ENCODE assay signal across 1 cellular context in the genomic region with DNA sequence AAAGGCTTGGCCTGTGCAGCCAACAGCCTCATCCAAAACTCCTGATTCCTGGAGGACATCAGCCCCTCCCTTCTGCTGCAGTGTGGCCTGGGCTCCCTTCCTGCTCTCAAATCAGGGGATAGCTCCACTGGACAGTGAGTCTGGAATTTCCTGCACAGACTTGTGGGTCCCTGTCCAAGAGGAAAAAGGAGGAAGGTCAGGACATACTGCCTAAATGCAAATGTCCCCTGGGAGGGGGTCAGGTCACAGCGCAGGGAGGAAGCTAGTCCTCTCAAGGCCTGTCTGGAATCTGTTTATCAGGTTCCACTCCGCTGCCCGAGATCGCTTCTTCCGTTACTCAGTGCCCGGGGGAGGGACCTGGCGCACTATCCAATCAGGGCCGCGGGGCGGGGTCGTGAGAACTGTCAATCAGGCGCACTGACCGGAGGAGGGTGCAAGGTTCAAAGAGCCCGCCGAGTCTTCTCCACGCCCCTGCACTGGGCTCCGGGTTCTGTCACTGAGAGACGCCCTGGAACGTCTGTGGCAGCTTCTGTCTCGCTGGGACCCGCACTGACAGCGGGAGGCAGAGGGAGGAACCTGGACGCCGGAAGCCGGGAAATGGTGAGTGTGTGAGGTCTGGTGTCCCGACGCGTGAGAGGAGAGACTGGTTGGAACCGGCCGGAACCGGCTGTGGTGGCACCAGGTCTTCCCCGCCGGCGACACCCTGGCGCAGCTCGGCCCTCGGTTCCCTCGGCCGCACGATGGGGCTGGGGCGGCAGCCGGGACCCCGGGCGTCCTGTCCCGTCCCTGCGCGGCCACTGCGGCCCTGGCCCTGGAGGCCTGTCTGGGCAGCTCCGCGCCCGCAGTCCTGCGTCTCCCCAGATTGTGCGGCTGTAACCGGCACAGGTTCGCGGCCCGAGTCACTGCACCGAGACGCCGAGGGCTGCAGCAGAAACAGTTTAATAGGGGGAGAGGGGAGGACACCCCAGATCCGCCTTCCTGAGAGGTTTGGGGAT.
TF ChIP-seq lines count a peak whose summit lies in the region.

A gene (plus strand): TSS at position 404 of the 995 bp plus-strand sequence. CDS start 194 bp downstream, at position 598.

TF ChIP-seq in HepG2, 621 proteins besides CTCF, POLR2A, EP300 and RAD21 (continued from another document and continues in another):
- TF ChIP-seq BORCS8-MEF2B (CRISPR knock-in tag; IDR thresholded peaks at IDR 0.05) = peak; percentile 54
- TF ChIP-seq, protein P1, sequence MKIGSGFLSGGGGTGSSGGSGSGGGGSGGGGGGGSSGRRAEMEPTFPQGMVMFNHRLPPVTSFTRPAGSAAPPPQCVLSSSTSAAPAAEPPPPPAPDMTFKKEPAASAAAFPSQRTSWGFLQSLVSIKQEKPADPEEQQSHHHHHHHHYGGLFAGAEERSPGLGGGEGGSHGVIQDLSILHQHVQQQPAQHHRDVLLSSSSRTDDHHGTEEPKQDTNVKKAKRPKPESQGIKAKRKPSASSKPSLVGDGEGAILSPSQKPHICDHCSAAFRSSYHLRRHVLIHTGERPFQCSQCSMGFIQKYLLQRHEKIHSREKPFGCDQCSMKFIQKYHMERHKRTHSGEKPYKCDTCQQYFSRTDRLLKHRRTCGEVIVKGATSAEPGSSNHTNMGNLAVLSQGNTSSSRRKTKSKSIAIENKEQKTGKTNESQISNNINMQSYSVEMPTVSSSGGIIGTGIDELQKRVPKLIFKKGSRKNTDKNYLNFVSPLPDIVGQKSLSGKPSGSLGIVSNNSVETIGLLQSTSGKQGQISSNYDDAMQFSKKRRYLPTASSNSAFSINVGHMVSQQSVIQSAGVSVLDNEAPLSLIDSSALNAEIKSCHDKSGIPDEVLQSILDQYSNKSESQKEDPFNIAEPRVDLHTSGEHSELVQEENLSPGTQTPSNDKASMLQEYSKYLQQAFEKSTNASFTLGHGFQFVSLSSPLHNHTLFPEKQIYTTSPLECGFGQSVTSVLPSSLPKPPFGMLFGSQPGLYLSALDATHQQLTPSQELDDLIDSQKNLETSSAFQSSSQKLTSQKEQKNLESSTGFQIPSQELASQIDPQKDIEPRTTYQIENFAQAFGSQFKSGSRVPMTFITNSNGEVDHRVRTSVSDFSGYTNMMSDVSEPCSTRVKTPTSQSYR (CRISPR knock-in tag; IDR thresholded peaks at IDR 0.05; ENCODE audit: borderline replicate concordance) = no peak
- TF ChIP-seq HIVEP1 (CRISPR knock-in tag; IDR thresholded peaks at IDR 0.05) = no peak
- TF ChIP-seq ZSCAN12 (CRISPR knock-in tag; IDR thresholded peaks at IDR 0.05) = no peak
- peak; percentile 74 for TF ChIP-seq KMT2A (CRISPR knock-in tag; IDR thresholded peaks at IDR 0.05)
- TF ChIP-seq, protein P2, sequence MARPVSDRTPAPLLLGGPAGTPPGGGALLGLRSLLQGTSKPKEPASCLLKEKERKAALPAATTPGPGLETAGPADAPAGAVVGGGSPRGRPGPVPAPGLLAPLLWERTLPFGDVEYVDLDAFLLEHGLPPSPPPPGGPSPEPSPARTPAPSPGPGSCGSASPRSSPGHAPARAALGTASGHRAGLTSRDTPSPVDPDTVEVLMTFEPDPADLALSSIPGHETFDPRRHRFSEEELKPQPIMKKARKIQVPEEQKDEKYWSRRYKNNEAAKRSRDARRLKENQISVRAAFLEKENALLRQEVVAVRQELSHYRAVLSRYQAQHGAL (CRISPR knock-in tag; IDR thresholded peaks at IDR 0.05; ENCODE audit: not compliant biosample characterization) = no peak
- peak; percentile 79; the same call in 1 of the 2 replicates for TF ChIP-seq ZNF543 (CRISPR knock-in tag; IDR thresholded peaks at IDR 0.05)
- TF ChIP-seq, protein P3, sequence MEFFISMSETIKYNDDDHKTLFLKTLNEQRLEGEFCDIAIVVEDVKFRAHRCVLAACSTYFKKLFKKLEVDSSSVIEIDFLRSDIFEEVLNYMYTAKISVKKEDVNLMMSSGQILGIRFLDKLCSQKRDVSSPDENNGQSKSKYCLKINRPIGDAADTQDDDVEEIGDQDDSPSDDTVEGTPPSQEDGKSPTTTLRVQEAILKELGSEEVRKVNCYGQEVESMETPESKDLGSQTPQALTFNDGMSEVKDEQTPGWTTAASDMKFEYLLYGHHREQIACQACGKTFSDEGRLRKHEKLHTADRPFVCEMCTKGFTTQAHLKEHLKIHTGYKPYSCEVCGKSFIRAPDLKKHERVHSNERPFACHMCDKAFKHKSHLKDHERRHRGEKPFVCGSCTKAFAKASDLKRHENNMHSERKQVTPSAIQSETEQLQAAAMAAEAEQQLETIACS (CRISPR knock-in tag; IDR thresholded peaks at IDR 0.05) = no peak
- TF ChIP-seq EZH2 (conservative IDR thresholded peaks at IDR 0.05; ENCODE audit: low read depth, low read length) = no peak
- TF ChIP-seq, protein P4, sequence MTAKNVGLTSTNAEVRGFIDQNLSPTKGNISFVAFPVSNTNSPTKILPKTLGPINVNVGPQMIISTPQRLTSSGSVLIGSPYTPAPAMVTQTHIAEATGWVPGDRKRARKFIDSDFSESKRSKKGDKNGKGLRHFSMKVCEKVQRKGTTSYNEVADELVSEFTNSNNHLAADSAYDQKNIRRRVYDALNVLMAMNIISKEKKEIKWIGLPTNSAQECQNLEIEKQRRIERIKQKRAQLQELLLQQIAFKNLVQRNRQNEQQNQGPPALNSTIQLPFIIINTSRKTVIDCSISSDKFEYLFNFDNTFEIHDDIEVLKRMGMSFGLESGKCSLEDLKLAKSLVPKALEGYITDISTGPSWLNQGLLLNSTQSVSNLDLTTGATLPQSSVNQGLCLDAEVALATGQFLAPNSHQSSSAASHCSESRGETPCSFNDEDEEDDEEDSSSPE (CRISPR knock-in tag; IDR thresholded peaks at IDR 0.05) = peak; percentile 82
- TF ChIP-seq ZNF605 (CRISPR knock-in tag; IDR thresholded peaks at IDR 0.05) = no peak
- TF ChIP-seq ZNF777 (CRISPR knock-in tag; IDR thresholded peaks at IDR 0.05) = 0 out of 2 replicates have a peak, but pooled peaks have one; percentile 3
- no peak for TF ChIP-seq JUN (CRISPR knock-in tag; IDR thresholded peaks at IDR 0.05)
- TF ChIP-seq, protein P5, sequence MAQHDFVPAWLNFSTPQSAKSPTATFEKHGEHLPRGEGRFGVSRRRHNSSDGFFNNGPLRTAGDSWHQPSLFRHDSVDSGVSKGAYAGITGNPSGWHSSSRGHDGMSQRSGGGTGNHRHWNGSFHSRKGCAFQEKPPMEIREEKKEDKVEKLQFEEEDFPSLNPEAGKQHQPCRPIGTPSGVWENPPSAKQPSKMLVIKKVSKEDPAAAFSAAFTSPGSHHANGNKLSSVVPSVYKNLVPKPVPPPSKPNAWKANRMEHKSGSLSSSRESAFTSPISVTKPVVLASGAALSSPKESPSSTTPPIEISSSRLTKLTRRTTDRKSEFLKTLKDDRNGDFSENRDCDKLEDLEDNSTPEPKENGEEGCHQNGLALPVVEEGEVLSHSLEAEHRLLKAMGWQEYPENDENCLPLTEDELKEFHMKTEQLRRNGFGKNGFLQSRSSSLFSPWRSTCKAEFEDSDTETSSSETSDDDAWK (CRISPR knock-in tag; IDR thresholded peaks at IDR 0.05) = no peak
- TF ChIP-seq KAT2B (IDR thresholded peaks at IDR 0.05; ENCODE audit: borderline replicate concordance, low read depth, low read length) = no peak
- peak; percentile 85 for TF ChIP-seq ZNF501 (CRISPR knock-in tag; IDR thresholded peaks at IDR 0.05)
- no peak for TF ChIP-seq IKZF1 (IDR thresholded peaks at IDR 0.05)
- peak; percentile 71 for TF ChIP-seq YEATS4 (CRISPR knock-in tag; IDR thresholded peaks at IDR 0.05; ENCODE audit: borderline replicate concordance)
- TF ChIP-seq ZNF598 (CRISPR knock-in tag; IDR thresholded peaks at IDR 0.05; ENCODE audit: borderline replicate concordance) = no peak
- TF ChIP-seq ZNF331 (CRISPR knock-in tag; IDR thresholded peaks at IDR 0.05) = 0 out of 2 replicates have a peak, but pooled peaks have one; percentile 35
- TF ChIP-seq ZNF234 (CRISPR knock-in tag; conservative IDR thresholded peaks at IDR 0.05) = no peak
- TF ChIP-seq SOX13 (IDR thresholded peaks at IDR 0.05) = no peak
- 0 out of 4 replicates have a peak, but pooled peaks of 1 of the 2 experiments have one; percentile 11 for TF ChIP-seq SOX13 (CRISPR knock-in tag; conservative IDR thresholded peaks at IDR 0.05 in 1 of 2, IDR thresholded peaks at IDR 0.05 in 1 of 2)
- TF ChIP-seq, protein P6, sequence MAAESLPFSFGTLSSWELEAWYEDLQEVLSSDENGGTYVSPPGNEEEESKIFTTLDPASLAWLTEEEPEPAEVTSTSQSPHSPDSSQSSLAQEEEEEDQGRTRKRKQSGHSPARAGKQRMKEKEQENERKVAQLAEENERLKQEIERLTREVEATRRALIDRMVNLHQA (CRISPR knock-in tag; IDR thresholded peaks at IDR 0.05) = no peak
- no peak for TF ChIP-seq FOXM1 (CRISPR knock-in tag; IDR thresholded peaks at IDR 0.05)
- TF ChIP-seq, protein P7, sequence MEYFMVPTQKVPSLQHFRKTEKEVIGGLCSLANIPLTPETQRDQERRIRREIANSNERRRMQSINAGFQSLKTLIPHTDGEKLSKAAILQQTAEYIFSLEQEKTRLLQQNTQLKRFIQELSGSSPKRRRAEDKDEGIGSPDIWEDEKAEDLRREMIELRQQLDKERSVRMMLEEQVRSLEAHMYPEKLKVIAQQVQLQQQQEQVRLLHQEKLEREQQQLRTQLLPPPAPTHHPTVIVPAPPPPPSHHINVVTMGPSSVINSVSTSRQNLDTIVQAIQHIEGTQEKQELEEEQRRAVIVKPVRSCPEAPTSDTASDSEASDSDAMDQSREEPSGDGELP (IDR thresholded peaks at IDR 0.05; ENCODE audit: borderline replicate concordance, low read depth) = peak; percentile 56; the same call in 1 of the 2 replicates
- no peak for TF ChIP-seq PLRG1 (conservative IDR thresholded peaks at IDR 0.05)
- TF ChIP-seq NCOR1 (IDR thresholded peaks at IDR 0.05; ENCODE audit: borderline replicate concordance, low read length) = peak; percentile 48; the same call in 1 of the 2 replicates
- no peak for TF ChIP-seq RBAK (CRISPR knock-in tag; IDR thresholded peaks at IDR 0.05)
- TF ChIP-seq, protein P8, sequence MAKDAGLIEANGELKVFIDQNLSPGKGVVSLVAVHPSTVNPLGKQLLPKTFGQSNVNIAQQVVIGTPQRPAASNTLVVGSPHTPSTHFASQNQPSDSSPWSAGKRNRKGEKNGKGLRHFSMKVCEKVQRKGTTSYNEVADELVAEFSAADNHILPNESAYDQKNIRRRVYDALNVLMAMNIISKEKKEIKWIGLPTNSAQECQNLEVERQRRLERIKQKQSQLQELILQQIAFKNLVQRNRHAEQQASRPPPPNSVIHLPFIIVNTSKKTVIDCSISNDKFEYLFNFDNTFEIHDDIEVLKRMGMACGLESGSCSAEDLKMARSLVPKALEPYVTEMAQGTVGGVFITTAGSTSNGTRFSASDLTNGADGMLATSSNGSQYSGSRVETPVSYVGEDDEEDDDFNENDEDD (CRISPR knock-in tag; IDR thresholded peaks at IDR 0.05; ENCODE audit: borderline replicate concordance) = peak; percentile 82; the same call in 1 of the 2 replicates
- TF ChIP-seq ZNF589 (CRISPR knock-in tag; conservative IDR thresholded peaks at IDR 0.05) = no peak
- TF ChIP-seq MATR3 (CRISPR knock-in tag; IDR thresholded peaks at IDR 0.05) = no peak
- no peak for TF ChIP-seq NONO (IDR thresholded peaks at IDR 0.05)
- no peak; the same call in 1 of the 2 replicates for TF ChIP-seq NONO (CRISPR knock-in tag; conservative IDR thresholded peaks at IDR 0.05)
- TF ChIP-seq ZNF333 (CRISPR knock-in tag; IDR thresholded peaks at IDR 0.05; ENCODE audit: borderline replicate concordance) = peak; percentile 71; the same call in 1 of the 2 replicates
- TF ChIP-seq PRPF4 (IDR thresholded peaks at IDR 0.05; ENCODE audit: low read depth, low read length, poor library complexity, severe bottlenecking) = no peak
- TF ChIP-seq POLR2AphosphoS5 (IDR thresholded peaks at IDR 0.05; ENCODE audit: low read depth, low read length) = peak; percentile 95
- 0 out of 2 replicates have a peak, but pooled peaks have one; percentile 47 for TF ChIP-seq ZNF235 (CRISPR knock-in tag; IDR thresholded peaks at IDR 0.05; ENCODE audit: borderline replicate concordance)
- TF ChIP-seq, protein P9, sequence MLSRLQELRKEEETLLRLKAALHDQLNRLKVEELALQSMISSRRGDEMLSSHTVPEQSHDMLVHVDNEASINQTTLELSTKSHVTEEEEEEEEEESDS (CRISPR knock-in tag; IDR thresholded peaks at IDR 0.05; ENCODE audit: borderline replicate concordance) = 0 out of 2 replicates have a peak, but pooled peaks have one; percentile 44
- TF ChIP-seq LCORL (IDR thresholded peaks at IDR 0.05) = no peak
- 0 out of 2 replicates have a peak, but pooled peaks have one; percentile 13 for TF ChIP-seq LCORL (CRISPR knock-in tag; IDR thresholded peaks at IDR 0.05)
- TF ChIP-seq, protein P10, sequence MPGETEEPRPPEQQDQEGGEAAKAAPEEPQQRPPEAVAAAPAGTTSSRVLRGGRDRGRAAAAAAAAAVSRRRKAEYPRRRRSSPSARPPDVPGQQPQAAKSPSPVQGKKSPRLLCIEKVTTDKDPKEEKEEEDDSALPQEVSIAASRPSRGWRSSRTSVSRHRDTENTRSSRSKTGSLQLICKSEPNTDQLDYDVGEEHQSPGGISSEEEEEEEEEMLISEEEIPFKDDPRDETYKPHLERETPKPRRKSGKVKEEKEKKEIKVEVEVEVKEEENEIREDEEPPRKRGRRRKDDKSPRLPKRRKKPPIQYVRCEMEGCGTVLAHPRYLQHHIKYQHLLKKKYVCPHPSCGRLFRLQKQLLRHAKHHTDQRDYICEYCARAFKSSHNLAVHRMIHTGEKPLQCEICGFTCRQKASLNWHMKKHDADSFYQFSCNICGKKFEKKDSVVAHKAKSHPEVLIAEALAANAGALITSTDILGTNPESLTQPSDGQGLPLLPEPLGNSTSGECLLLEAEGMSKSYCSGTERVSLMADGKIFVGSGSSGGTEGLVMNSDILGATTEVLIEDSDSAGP (CRISPR knock-in tag; IDR thresholded peaks at IDR 0.05; ENCODE audit: borderline replicate concordance) = peak; percentile 86; the same call in 1 of the 2 replicates
- no peak for TF ChIP-seq MBD4 (IDR thresholded peaks at IDR 0.05; ENCODE audit: borderline replicate concordance, low read length)
- TF ChIP-seq, protein P11, sequence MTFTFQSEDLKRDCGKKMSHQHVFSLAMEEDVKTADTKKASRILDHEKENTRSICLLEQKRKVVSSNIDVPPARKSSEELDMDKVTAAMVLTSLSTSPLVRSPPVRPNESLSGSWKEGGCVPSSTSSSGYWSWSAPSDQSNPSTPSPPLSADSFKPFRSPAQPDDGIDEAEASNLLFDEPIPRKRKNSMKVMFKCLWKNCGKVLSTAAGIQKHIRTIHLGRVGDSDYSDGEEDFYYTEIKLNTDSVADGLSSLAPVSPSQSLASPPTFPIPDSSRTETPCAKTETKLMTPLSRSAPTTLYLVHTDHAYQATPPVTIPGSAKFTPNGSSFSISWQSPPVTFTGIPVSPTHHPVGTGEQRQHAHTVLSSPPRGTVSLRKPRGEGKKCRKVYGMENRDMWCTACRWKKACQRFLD (CRISPR knock-in tag; IDR thresholded peaks at IDR 0.05; ENCODE audit: borderline replicate concordance) = no peak; the same call in 1 of the 2 replicates
- TF ChIP-seq ZNF138 (CRISPR knock-in tag; IDR thresholded peaks at IDR 0.05; ENCODE audit: low read depth) = peak; percentile 43; the same call in 1 of the 2 replicates
- TF ChIP-seq ZZZ3 (CRISPR knock-in tag; IDR thresholded peaks at IDR 0.05; ENCODE audit: borderline replicate concordance) = no peak
- no peak for TF ChIP-seq NFIB (CRISPR knock-in tag; IDR thresholded peaks at IDR 0.05; ENCODE audit: borderline replicate concordance)
- no peak for TF ChIP-seq ZNF850 (CRISPR knock-in tag; conservative IDR thresholded peaks at IDR 0.05)
- no peak for TF ChIP-seq ATF1 (CRISPR knock-in tag; IDR thresholded peaks at IDR 0.05)
- TF ChIP-seq RXRB (CRISPR knock-in tag; IDR thresholded peaks at IDR 0.05; ENCODE audit: borderline replicate concordance) = peak; percentile 44; the same call in 1 of the 2 replicates
- TF ChIP-seq BRD4 (CRISPR knock-in tag; IDR thresholded peaks at IDR 0.05) = no peak
- TF ChIP-seq ZNF180 (CRISPR knock-in tag; IDR thresholded peaks at IDR 0.05; ENCODE audit: borderline replicate concordance, low read depth) = no peak
- peak; percentile 63; the same call in 1 of the 2 replicates for TF ChIP-seq ZNF556 (CRISPR knock-in tag; IDR thresholded peaks at IDR 0.05; ENCODE audit: borderline replicate concordance)
- TF ChIP-seq ATRX (CRISPR knock-in tag; IDR thresholded peaks at IDR 0.05; ENCODE audit: borderline replicate concordance) = no peak
